Comparison of ENCODE assay signal across 13 cellular contexts in genomic region chr14:76486251-76486743, GRCh38.
DNase-seq lines count a peak whose midpoint lies in the region.
"Had no signal": no experiment of that assay in that cellular context is flagged by ENCODE, and none has a peak within 500 bp of the region (broad histone marks: within the 10 kb centered on the region; RNA-seq: fewer than 3 reads in every experiment).

No MANE protein-coding gene starts in this region.

- DNase-seq in HAP-1 (ENCODE audit: low spot score in 2 of 2): peak; percentile 73 to 80
- peak; percentile 24 for DNase-seq in NCI-H2029 treated with DMSO at 0.1 percent for 48 hours (lab: John Stamatoyannopoulos, UW)
- peak; percentile 100 for DNase-seq in NCI-H82 (lab: John Stamatoyannopoulos, UW)
- peak; percentile 42 for DNase-seq in posterior vena cava (ENCODE audit: low spot score)
- DNase-seq in activated naive CD4-positive, alpha-beta T cell treated with Interleukin-2 at 50 U/mL for 16 hours: no peak
- DNase-seq in DMS114 treated with DMSO at 0.1 percent for 48 hours (lab: John Stamatoyannopoulos, UW; ENCODE audit: unreplicated experiment): no peak
- no peak for DNase-seq in NK-92 (lab: John Stamatoyannopoulos, UW; ENCODE audit: unreplicated experiment)
- DNase-seq: activated CD4-positive, alpha-beta T cell treated with anti-CD3 and anti-CD28 coated beads, Interleukin-2, amount 10 ng/mL, durations not matched to agents 7 days and 5 days; H9; OCI-M1; T-helper 9 cell had no signal

- intact Hi-C loops in posterior vena cava (cut with DNase I): no loop called here

- no peak overlapping the region for H3K4me3 ChIP-seq in HAP-1
- H3K4me3 ChIP-seq: smooth muscle cell had no signal

- peaks cover 11% of the 10 kb centered on the region for H3K4me1 ChIP-seq in HAP-1

- H3K27me3 ChIP-seq in HAP-1 (ENCODE audit: low read depth): no peaks in the 10 kb centered on the region
- H3K27me3 ChIP-seq: neutrophil had no signal

- no peaks in the 10 kb centered on the region for H3K36me3 ChIP-seq in HAP-1 (replicated peaks)
- H3K36me3 ChIP-seq: neutrophil had no signal

- in situ Hi-C loops in HAP-1 (cut with MboI; ENCODE audit: low sequenced_read_pairs): no loop called here

- H3K9me3 ChIP-seq in HAP-1: no peaks in the 10 kb centered on the region
- H3K9me3 ChIP-seq: neutrophil had no signal

Comparison
In these comparisons a context has a peak if more than half of its experiments do, and no peak if none do; other contexts are left out.
1. DNase-seq: peak in HAP-1 (2 of 2), NCI-H2029 treated with DMSO at 0.1 percent for 48 hours (single experiment), NCI-H82 (single experiment) and posterior vena cava (single experiment); none in activated naive CD4-positive, alpha-beta T cell treated with Interleukin-2 at 50 U/mL for 16 hours (single experiment), DMS114 treated with DMSO at 0.1 percent for 48 hours (single experiment) and NK-92 (single experiment).